1 cellular context compared by ENCODE assay signal in the genomic region with DNA sequence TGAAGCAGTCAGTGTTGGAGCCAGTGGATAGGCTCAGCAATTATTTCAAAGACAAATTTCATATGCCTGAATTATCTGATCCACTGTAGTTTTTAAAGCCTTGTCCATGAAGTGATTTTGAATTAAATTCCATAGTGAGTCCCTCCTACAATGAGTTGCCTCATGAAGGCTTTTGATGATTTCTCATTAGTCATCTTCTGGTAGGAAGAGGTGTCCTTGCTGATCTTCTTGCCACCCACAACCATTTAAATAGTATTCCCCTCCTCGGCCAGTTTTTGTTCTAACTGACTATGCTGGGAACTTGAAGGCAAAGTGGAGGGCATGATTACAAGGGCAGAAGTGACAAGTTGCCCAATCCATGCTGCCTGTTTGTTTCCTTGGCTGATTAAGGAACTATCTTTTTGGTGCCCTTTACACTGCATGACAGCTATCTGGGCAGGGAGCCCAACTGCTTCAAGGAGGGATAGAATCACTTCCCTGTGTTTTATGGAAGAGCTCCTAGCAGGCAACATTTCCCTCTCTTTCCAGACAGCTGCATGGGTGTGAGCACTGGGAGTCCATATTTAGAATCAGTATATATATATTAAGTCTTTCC.
A peak's percentile ranks its signal among the peaks of the same experiment; 100 is the strongest.
TF ChIP-seq lines count a peak whose summit lies in the region.

No MANE protein-coding gene starts in this region.

TF ChIP-seq in HCT116, 20 proteins besides CTCF, POLR2A, EP300 and RAD21 (continued from another document):
- TF ChIP-seq ZBTB33 (IDR thresholded peaks at IDR 0.05; ENCODE audit: extremely low read depth, insufficient replicate concordance, low read length) (no peak), TCF7L2 (IDR thresholded peaks at IDR 0.05; ENCODE audit: borderline replicate concordance, extremely low read depth, insufficient read depth, insufficient read length) (no peak), ZFX (IDR thresholded peaks at IDR 0.05) (no peak), REST (IDR thresholded peaks at IDR 0.05; ENCODE audit: low read depth) (no peak), CBX3 (IDR thresholded peaks at IDR 0.05; ENCODE audit: low read depth) (peak; percentile 56; the same call in 1 of the 2 replicates), FOSL1 (IDR thresholded peaks at IDR 0.05; ENCODE audit: low read depth) (peak; percentile 29; the same call in 1 of the 2 replicates), MAX (IDR thresholded peaks at IDR 0.05) (peak; percentile 39), POLR2AphosphoS5 (IDR thresholded peaks at IDR 0.05; ENCODE audit: low read depth, low read length) (no peak)
